In the genomic region with DNA sequence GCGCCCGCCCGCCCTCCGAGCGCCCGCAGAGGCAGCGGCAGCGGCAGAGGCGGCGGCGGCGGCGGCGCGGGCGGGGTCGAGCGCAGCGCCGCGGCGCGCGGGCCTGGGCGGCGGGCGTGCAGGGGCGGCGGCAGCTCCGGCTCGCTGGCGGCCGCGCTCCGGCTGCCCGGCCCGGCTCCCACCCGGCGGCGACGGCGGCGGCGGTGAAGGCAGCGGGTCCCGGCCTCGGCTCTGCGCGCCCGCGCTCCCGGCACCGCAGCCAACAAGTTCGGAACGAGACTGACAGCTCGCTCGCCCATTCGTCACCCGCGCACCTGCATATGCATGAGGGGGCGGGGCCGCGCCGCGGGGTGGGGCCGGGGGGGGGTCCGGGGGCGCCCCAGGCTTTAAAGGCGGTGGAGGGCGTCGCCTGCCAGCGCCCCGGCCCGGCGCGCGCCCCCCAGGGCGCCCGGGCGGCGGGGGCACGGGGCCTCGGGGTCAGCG, we compare ENCODE assay signal across 8 cellular contexts. TPM values are rescaled to one million over a fixed set of nuclear protein-coding genes. Genes with fewer than 3 reads are reported as not detected.
A peak's percentile ranks its signal among the peaks of the same experiment; 100 is the strongest.
DNase-seq lines count a peak whose midpoint lies in the region; ATAC-seq and TF ChIP-seq lines count a peak whose summit lies in the region.

Gene JAG2, minus strand, starts transcription at position 281 of the 483 bp plus-strand sequence. CDS start 356 bp downstream, outside the sequence.

- H2BK5ac ChIP-seq in H9 (ENCODE audit: insufficient read length, low read length) = no peak within 1 kb of the TSS

- TF ChIP-seq CTCF in H9 (conservative IDR thresholded peaks at IDR 0.05) (no peak), right atrium auricular region (IDR thresholded peaks at IDR 0.05) (no peak)

- H3K4me1 Mint-ChIP-seq in H9 = peaks cover 14 to 16% of the 10 kb centered on the region in 2 experiments

- no peak within 1 kb of the TSS for H2BK12ac ChIP-seq in H9 (ENCODE audit: insufficient read length, low read depth, low read length)

- H3K18ac ChIP-seq in H9 (ENCODE audit: insufficient read length, low read depth, low read length) = peak within 1 kb of the TSS; percentile 22

- H3K36me3 ChIP-seq in SJCRH30 (no peaks in the 10 kb centered on the region), right atrium auricular region (no peaks in the 10 kb centered on the region)

- no peaks in the 10 kb centered on the region for H3K9me3 Mint-ChIP-seq in H9

- no peak within 1 kb of the TSS for H4K5ac ChIP-seq in H9 (ENCODE audit: insufficient read length, low read depth, low read length)

- no peaks in the 10 kb centered on the region for H3K79me2 ChIP-seq in H9 (ENCODE audit: insufficient read depth, low read length)

- H3K79me1 ChIP-seq in H9 (ENCODE audit: insufficient read depth, low read depth, low read length, poor library complexity, severe bottlenecking) = no peaks in the 10 kb centered on the region

- no peak within 1 kb of the TSS for H2BK20ac ChIP-seq in H9 (ENCODE audit: low read depth, low read length, poor library complexity, severe bottlenecking)

- no peak within 1 kb of the TSS for H2BK120ac ChIP-seq in H9 (ENCODE audit: low read depth, low read length, poor library complexity, severe bottlenecking)

- H3K4me1 ChIP-seq in H9 (ENCODE audit: insufficient read depth, low read length) (no peaks in the 10 kb centered on the region), SJCRH30 (peaks cover 37% of the 10 kb centered on the region), right atrium auricular region (peaks cover 0 to 50% of the 10 kb centered on the region in 2 donors)

- H3K23me2 ChIP-seq in H9 (ENCODE audit: insufficient read length, low read depth, low read length, poor library complexity, severe bottlenecking) = peaks cover 3% of the 10 kb centered on the region

- H3K27me3 Mint-ChIP-seq in H9 (ENCODE audit: low read depth) = peaks cover 28% of the 10 kb centered on the region

- peak within 1 kb of the TSS; percentile 60 for H3K4me3 ChIP-seq in SJCRH30
- H3K4me3 ChIP-seq in right atrium auricular region = peak within 1 kb of the TSS; percentile 37 to 57
- H3K4me3 ChIP-seq in skeletal muscle cell (ENCODE audit: low read depth, low read length) = peak within 1 kb of the TSS; percentile 34

- H2AFZ ChIP-seq in H9 (ENCODE audit: low read length) = no peak within 1 kb of the TSS

- no peak within 1 kb of the TSS for H3K56ac ChIP-seq in H9 (ENCODE audit: insufficient read length, low read depth, low read length)

- no peak within 1 kb of the TSS for H3K14ac ChIP-seq in H9 (ENCODE audit: insufficient read depth, low read length)

- H3K23ac ChIP-seq in H9 (ENCODE audit: insufficient read length, low read depth, low read length) = no peak within 1 kb of the TSS

- peak within 1 kb of the TSS; percentile 38 for H3K4me2 ChIP-seq in H9 (ENCODE audit: insufficient read depth, insufficient read length, low read length)

- ATAC-seq in HG03342 (IDR thresholded peaks at IDR 0.05; ENCODE audit: unreplicated experiment) (no peak), HG02588 (IDR thresholded peaks at IDR 0.05; ENCODE audit: unreplicated experiment) (no peak)

- DNase-seq in 8988T (peak; percentile 94), H9 (peak; percentile 73), SJCRH30 (peak; percentile 62 to 73), right atrium auricular region (ENCODE audit: low spot score) (no peak), skeletal muscle cell (ENCODE audit: low read depth) (no peak)

- no peak within 1 kb of the TSS for H4K91ac ChIP-seq in H9 (ENCODE audit: insufficient read length, low read depth, low read length)

- H3T11ph ChIP-seq in H9 (ENCODE audit: low read length) = no peak within 1 kb of the TSS

- no peaks in the 10 kb centered on the region for H4K20me1 ChIP-seq in H9 (ENCODE audit: control insufficient read depth, insufficient read depth, insufficient read length)

- H3K9ac ChIP-seq in H9 (ENCODE audit: extremely low read depth, insufficient read length, low read length) = no peak within 1 kb of the TSS

- no peaks in the 10 kb centered on the region for H3K36me3 Mint-ChIP-seq in H9 (ENCODE audit: insufficient read depth in 1 of 3, low read depth in 3 of 3)

- H4K8ac ChIP-seq in H9 (replicated peaks; ENCODE audit: insufficient read length, low read depth, low read length) = no peak within 1 kb of the TSS

- H3K27ac ChIP-seq in H9 (ENCODE audit: insufficient read length, low read depth, low read length) = no peak within 1 kb of the TSS
- H3K27ac ChIP-seq in SJCRH30 = no peak within 1 kb of the TSS
- H3K27ac ChIP-seq in adipose tissue (ENCODE audit: low read depth, low read length) = no peak within 1 kb of the TSS
- peak within 1 kb of the TSS; percentile 46 to 59 for H3K27ac ChIP-seq in right atrium auricular region

- peaks cover 7% of the 10 kb centered on the region; the same call in 1 of the 2 replicates for H3K27me3 ChIP-seq in H9 (ENCODE audit: insufficient read depth, low read length)
- no peaks in the 10 kb centered on the region for H3K27me3 ChIP-seq in SJCRH30
- no peaks in the 10 kb centered on the region for H3K27me3 ChIP-seq in right atrium auricular region

- H3K4ac ChIP-seq in H9 (ENCODE audit: low read depth, low read length) = no peak within 1 kb of the TSS

- H2AK5ac ChIP-seq in H9 (ENCODE audit: insufficient read length, low read length) = no peak within 1 kb of the TSS

- WGBS in H9 (ENCODE audit: extremely low coverage, insufficient read length, low lambda C conversion rate) = no CpG with 5 or more reads among the region's 84 CpGs
- 0 to 1% (median 1%) methylated on average over 4 to 84 of the region's 84 CpGs for WGBS in adipose tissue, 3 donors

- no peak within 1 kb of the TSS for H3K27ac Mint-ChIP-seq in H9

- H2BK15ac ChIP-seq in H9 (ENCODE audit: low read depth, low read length) = no peak within 1 kb of the TSS

- H3K9me3 ChIP-seq in H9 (ENCODE audit: control insufficient read depth, low read depth, low read length) (no peaks in the 10 kb centered on the region), SJCRH30 (replicated peaks) (no peaks in the 10 kb centered on the region), right atrium auricular region (no peaks in the 10 kb centered on the region)

- H3K4me3 Mint-ChIP-seq in H9 = peak within 1 kb of the TSS; percentile 55 to 77

RNA-seq across cellular contexts. Expression of gene JAG2, which starts in this region (rescaled TPM):
- 11.3 and 11.4 TPM in 2 replicates for total RNA-seq in H9 (2021)
- 24.7 and 28.1 TPM in 2 replicates for total RNA-seq in SJCRH30 (2014; rRNA removed; shearing (Covaris generic))
- polyA plus RNA-seq in adipose tissue = 10 to 100 TPM in 2 of 3 donors, 1 to 10 TPM in 1; 8.8 to 33.1 (median 19.0) TPM
- 10 to 100 TPM; 14.5 to 17.3 TPM for total RNA-seq in right atrium auricular region

Comparison
In these comparisons a context has a peak if more than half of its experiments do, and no peak if none do; other contexts are left out.
1. DNase-seq: peak in 8988T (single experiment), H9 (single experiment) and SJCRH30 (2 of 2); none in right atrium auricular region (single experiment) and skeletal muscle cell (single experiment).
2. H3K27ac ChIP-seq: peak in right atrium auricular region (2 of 2); none in H9 (single experiment), SJCRH30 (single experiment) and adipose tissue (single experiment).
3. Peak in every context shown above with its lines, with median percentiles within 50 percentile points of each other: H3K4me3 ChIP-seq.